Comparison of ENCODE assay signal across 2 cellular contexts in the genomic region with DNA sequence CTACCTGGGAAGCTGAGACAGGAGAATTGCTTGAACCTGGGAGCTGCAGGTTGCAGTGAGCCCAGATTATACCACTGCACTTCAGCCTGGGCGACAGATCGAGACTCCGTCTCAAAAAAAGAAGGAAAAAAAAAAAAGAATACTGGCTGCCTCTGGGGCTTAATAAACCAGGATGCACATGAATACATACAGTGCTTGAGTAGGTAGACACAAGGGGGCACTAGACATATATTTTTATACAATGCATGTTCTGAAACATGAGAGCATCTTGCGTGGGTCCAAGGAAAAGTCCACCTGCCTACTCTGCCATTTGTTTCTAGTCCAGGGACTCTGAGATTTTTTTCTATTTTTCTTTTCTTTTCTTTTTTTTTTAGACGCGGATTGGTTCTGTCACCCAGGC.
TF ChIP-seq lines count a peak whose summit lies in the region.

No MANE protein-coding gene starts in this region.

TF ChIP-seq in Ishikawa, 13 proteins besides CTCF, POLR2A, EP300 and RAD21 (continued from another document):
- TF ChIP-seq, protein P1, sequence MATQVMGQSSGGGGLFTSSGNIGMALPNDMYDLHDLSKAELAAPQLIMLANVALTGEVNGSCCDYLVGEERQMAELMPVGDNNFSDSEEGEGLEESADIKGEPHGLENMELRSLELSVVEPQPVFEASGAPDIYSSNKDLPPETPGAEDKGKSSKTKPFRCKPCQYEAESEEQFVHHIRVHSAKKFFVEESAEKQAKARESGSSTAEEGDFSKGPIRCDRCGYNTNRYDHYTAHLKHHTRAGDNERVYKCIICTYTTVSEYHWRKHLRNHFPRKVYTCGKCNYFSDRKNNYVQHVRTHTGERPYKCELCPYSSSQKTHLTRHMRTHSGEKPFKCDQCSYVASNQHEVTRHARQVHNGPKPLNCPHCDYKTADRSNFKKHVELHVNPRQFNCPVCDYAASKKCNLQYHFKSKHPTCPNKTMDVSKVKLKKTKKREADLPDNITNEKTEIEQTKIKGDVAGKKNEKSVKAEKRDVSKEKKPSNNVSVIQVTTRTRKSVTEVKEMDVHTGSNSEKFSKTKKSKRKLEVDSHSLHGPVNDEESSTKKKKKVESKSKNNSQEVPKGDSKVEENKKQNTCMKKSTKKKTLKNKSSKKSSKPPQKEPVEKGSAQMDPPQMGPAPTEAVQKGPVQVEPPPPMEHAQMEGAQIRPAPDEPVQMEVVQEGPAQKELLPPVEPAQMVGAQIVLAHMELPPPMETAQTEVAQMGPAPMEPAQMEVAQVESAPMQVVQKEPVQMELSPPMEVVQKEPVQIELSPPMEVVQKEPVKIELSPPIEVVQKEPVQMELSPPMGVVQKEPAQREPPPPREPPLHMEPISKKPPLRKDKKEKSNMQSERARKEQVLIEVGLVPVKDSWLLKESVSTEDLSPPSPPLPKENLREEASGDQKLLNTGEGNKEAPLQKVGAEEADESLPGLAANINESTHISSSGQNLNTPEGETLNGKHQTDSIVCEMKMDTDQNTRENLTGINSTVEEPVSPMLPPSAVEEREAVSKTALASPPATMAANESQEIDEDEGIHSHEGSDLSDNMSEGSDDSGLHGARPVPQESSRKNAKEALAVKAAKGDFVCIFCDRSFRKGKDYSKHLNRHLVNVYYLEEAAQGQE (IDR thresholded peaks at IDR 0.05; ENCODE audit: low read depth), result no peak
- no peak for TF ChIP-seq CEBPB (IDR thresholded peaks at IDR 0.05)

TF ChIP-seq in SK-N-SH treated with all-trans-retinoic acid at 6 μM for 48 hours, 23 proteins besides CTCF, POLR2A, EP300 and RAD21 (continued from another document):
- TF ChIP-seq, protein P2, sequence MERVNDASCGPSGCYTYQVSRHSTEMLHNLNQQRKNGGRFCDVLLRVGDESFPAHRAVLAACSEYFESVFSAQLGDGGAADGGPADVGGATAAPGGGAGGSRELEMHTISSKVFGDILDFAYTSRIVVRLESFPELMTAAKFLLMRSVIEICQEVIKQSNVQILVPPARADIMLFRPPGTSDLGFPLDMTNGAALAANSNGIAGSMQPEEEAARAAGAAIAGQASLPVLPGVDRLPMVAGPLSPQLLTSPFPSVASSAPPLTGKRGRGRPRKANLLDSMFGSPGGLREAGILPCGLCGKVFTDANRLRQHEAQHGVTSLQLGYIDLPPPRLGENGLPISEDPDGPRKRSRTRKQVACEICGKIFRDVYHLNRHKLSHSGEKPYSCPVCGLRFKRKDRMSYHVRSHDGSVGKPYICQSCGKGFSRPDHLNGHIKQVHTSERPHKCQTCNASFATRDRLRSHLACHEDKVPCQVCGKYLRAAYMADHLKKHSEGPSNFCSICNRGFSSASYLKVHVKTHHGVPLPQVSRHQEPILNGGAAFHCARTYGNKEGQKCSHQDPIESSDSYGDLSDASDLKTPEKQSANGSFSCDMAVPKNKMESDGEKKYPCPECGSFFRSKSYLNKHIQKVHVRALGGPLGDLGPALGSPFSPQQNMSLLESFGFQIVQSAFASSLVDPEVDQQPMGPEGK (CRISPR knock-in tag; IDR thresholded peaks at IDR 0.05; ENCODE audit: borderline replicate concordance), result no peak
- TF ChIP-seq ZC3H10 (CRISPR knock-in tag; IDR thresholded peaks at IDR 0.05) (no peak), CSDC2 (CRISPR knock-in tag; IDR thresholded peaks at IDR 0.05) (no peak), ZNF565 (CRISPR knock-in tag; conservative IDR thresholded peaks at IDR 0.05; ENCODE audit: low read depth) (no peak)
- TF ChIP-seq, protein P3, sequence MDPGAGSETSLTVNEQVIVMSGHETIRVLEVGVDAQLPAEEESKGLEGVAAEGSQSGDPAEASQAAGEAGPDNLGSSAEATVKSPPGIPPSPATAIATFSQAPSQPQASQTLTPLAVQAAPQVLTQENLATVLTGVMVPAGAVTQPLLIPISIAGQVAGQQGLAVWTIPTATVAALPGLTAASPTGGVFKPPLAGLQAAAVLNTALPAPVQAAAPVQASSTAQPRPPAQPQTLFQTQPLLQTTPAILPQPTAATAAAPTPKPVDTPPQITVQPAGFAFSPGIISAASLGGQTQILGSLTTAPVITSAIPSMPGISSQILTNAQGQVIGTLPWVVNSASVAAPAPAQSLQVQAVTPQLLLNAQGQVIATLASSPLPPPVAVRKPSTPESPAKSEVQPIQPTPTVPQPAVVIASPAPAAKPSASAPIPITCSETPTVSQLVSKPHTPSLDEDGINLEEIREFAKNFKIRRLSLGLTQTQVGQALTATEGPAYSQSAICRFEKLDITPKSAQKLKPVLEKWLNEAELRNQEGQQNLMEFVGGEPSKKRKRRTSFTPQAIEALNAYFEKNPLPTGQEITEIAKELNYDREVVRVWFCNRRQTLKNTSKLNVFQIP (CRISPR knock-in tag; IDR thresholded peaks at IDR 0.05; ENCODE audit: borderline replicate concordance, low read depth), result no peak
